13 cellular contexts compared by ENCODE assay signal in the genomic region with DNA sequence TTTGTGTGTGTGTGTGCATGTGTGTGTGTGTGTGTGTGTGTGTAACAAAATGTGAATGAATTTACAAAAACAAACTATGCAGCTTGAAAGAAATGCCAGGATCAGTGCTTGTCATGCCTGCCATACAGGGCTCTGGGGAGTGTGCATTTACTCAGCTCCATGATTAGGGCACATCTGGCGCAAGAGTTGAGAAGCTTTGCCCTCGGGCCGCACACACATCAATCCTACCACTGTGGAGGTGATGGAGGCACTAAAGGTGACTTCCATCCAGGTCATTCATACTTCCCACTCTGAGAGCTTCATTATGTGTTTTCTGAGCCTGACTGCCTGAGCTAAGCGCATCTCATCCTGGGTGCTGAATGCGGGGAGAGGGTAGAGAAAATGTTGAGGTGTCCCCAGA. TPM values are rescaled to one million over a fixed set of nuclear protein-coding genes. Genes with fewer than 3 reads are reported as not detected.
DNase-seq lines count a peak whose midpoint lies in the region; ATAC-seq, FAIRE-seq and TF ChIP-seq lines count a peak whose summit lies in the region.
"Had no signal": no experiment of that assay in that cellular context is flagged by ENCODE, and none has a peak within 500 bp of the region (broad histone marks: within the 10 kb centered on the region; RNA-seq: fewer than 3 reads in every experiment).

No MANE protein-coding gene starts in this region.

- H4K20me1 ChIP-seq in HepG2 (ENCODE audit: insufficient read depth, low read length) = no peaks in the 10 kb centered on the region

- H3K27me3 Mint-ChIP-seq in activated T-cell treated with anti-CD3 and anti-CD28 coated beads, Interleukin-2, amount 50 U/mL, for 72 hours (ENCODE audit: low read depth) = no peaks in the 10 kb centered on the region
- H3K27me3 Mint-ChIP-seq in stimulated activated naive CD8-positive, alpha-beta T cell treated with anti-CD3 and anti-CD28 coated beads, Interleukin-15, amount 100 ng/mL, for 72 hours = no peaks in the 10 kb centered on the region

- peak overlapping the region; percentile 84 for H3K27ac ChIP-seq in RWPE2 (ENCODE audit: poor library complexity, severe bottlenecking)
- no peak overlapping the region for H3K27ac ChIP-seq in HepG2 (ENCODE audit: extremely low read length, insufficient read depth, low read length)
- H3K27ac ChIP-seq: esophagus muscularis mucosa, SK-N-MC had no signal

- no peaks in the 10 kb centered on the region for H3K79me2 ChIP-seq in HepG2 (ENCODE audit: insufficient read depth, low read length)

- peaks cover 59% of the 10 kb centered on the region for H3K4me1 Mint-ChIP-seq in activated T-cell treated with anti-CD3 and anti-CD28 coated beads, Interleukin-2, amount 50 U/mL, for 72 hours (ENCODE audit: low read depth)
- H3K4me1 Mint-ChIP-seq in stimulated activated naive CD8-positive, alpha-beta T cell treated with anti-CD3 and anti-CD28 coated beads, Interleukin-15, amount 100 ng/mL, for 72 hours = peaks cover 65% of the 10 kb centered on the region

- no TSS peak for BruUV-seq in HepG2 (replicated peaks; lab: Mats Ljungman, UMichigan)

- H3K9me3 Mint-ChIP-seq in activated T-cell treated with anti-CD3 and anti-CD28 coated beads, Interleukin-2, amount 50 U/mL, for 72 hours = peaks cover 9 to 10% of the 10 kb centered on the region in 2 donors
- peaks cover 12 to 16% of the 10 kb centered on the region in 2 donors for H3K9me3 Mint-ChIP-seq in stimulated activated naive CD8-positive, alpha-beta T cell treated with anti-CD3 and anti-CD28 coated beads, Interleukin-15, amount 100 ng/mL, for 72 hours

- no peak for TF ChIP-seq POLR2A in HepG2 (IDR thresholded peaks at IDR 0.05; ENCODE audit: insufficient read depth in 1 of 2, low read depth in 2 of 2, low read length in 2 of 2)

- WGBS in HepG2 (ENCODE audit: low lambda C conversion rate) = 67% methylated on average over 2 of the region's 5 CpGs

- no peaks in the 10 kb centered on the region for H3K36me3 ChIP-seq in RWPE2 (ENCODE audit: low read depth)
- H3K36me3 ChIP-seq in HepG2 (replicated peaks in 1 of 2; ENCODE audit: control insufficient read depth in 1 of 2, insufficient read depth in 2 of 2, low read length in 2 of 2) = no peaks in the 10 kb centered on the region
- H3K36me3 ChIP-seq: esophagus muscularis mucosa, pancreas had no signal

- H3K4me3 Mint-ChIP-seq in activated T-cell treated with anti-CD3 and anti-CD28 coated beads, Interleukin-2, amount 50 U/mL, for 72 hours = peak overlapping the region; percentile 25 to 58
- H3K4me3 Mint-ChIP-seq in stimulated activated naive CD8-positive, alpha-beta T cell treated with anti-CD3 and anti-CD28 coated beads, Interleukin-15, amount 100 ng/mL, for 72 hours = peak overlapping the region; percentile 48 to 65

- in situ Hi-C loops in HepG2 (cut with HindIII; ENCODE audit: extremely low pct_ligation_motif_present, low pct_unique_long_range_greater_than_20kb) = no loop called here

- H3K27me3 ChIP-seq in RWPE2 (ENCODE audit: insufficient read depth, poor library complexity, severe bottlenecking) = no peaks in the 10 kb centered on the region
- no peaks in the 10 kb centered on the region for H3K27me3 ChIP-seq in HepG2 (ENCODE audit: control insufficient read depth in 1 of 2, insufficient read depth in 2 of 2, low read length in 2 of 2)
- H3K27me3 ChIP-seq: esophagus muscularis mucosa, pancreas had no signal

- H3K4me2 ChIP-seq in HepG2 (ENCODE audit: low read depth, low read length) = no peak overlapping the region

- peaks cover 14 to 19% of the 10 kb centered on the region in 2 donors for H3K36me3 Mint-ChIP-seq in activated T-cell treated with anti-CD3 and anti-CD28 coated beads, Interleukin-2, amount 50 U/mL, for 72 hours (ENCODE audit: insufficient read depth in 2 of 2)

- no peak for DNase-seq in activated T-cell treated with anti-CD3 and anti-CD28 coated beads, Interleukin-2, amount 50 U/mL, for 72 hours
- no peak for DNase-seq in activated T-cell treated with anti-CD3 and anti-CD28 coated beads, Interleukin-2, amount 50 U/mL, for 48 hours
- DNase-seq in RWPE2 (ENCODE audit: low spot score) (no peak), epithelial cell of esophagus (ENCODE audit: low read depth) (peak; percentile 49), HepG2 (ENCODE audit: low spot score) (no peak), SKM-1 treated with dmso at 0.1 percent for 144 hours (lab: John Stamatoyannopoulos, UW; ENCODE audit: unreplicated experiment) (no peak), NCI-H2081 (lab: John Stamatoyannopoulos, UW) (no peak)
- DNase-seq in stimulated activated naive CD8-positive, alpha-beta T cell treated with anti-CD3 and anti-CD28 coated beads, Interleukin-15, amount 100 ng/mL, for 72 hours = no peak
- DNase-seq: DMS153 had no signal

- peaks cover 22% of the 10 kb centered on the region for H3K4me1 ChIP-seq in RWPE2 (ENCODE audit: insufficient read depth, poor library complexity, severe bottlenecking)
- H3K4me1 ChIP-seq in HepG2 (ENCODE audit: insufficient read depth, low read length) = no peaks in the 10 kb centered on the region; the same call in 1 of the 2 replicates
- H3K4me1 ChIP-seq: pancreas had no signal

- H3K9ac ChIP-seq in HepG2 (ENCODE audit: insufficient read depth, low read depth, low read length) = no peak overlapping the region

- no peak for ATAC-seq in activated T-cell treated with anti-CD3 and anti-CD28 coated beads, Interleukin-2, amount 50 U/mL, for 72 hours (replicated peaks in 1 of 2)
- ATAC-seq in RWPE2 (ENCODE audit: low read depth) = no peak
- no peak for ATAC-seq in stimulated activated naive CD8-positive, alpha-beta T cell treated with anti-CD3 and anti-CD28 coated beads, Interleukin-15, amount 100 ng/mL, for 72 hours
- ATAC-seq in HepG2 = no peak

- no peak for TF ChIP-seq RAD21 in HepG2 (CRISPR knock-in tag; IDR thresholded peaks at IDR 0.05)

- no peaks in the 10 kb centered on the region for H3K9me3 ChIP-seq in RWPE2 (ENCODE audit: severe bottlenecking)
- peaks cover 7% of the 10 kb centered on the region for H3K9me3 ChIP-seq in HepG2 (ENCODE audit: low read length)
- H3K9me3 ChIP-seq: esophagus muscularis mucosa, pancreas had no signal

- intact Hi-C loops in HepG2 (cut with micrococcal nuclease; ENCODE audit: unreplicated experiment) = no loop called here

- H3K4me3 ChIP-seq in RWPE2 (ENCODE audit: severe bottlenecking) (no peak overlapping the region), epithelial cell of esophagus (ENCODE audit: low read length) (no peak overlapping the region), HepG2 (replicated peaks in 1 of 3; ENCODE audit: insufficient read depth in 1 of 3, low read depth in 2 of 3, low read length in 3 of 3) (no peak overlapping the region)
- H3K4me3 ChIP-seq: esophagus muscularis mucosa, lung, pancreas, SK-N-MC had no signal

- no peak for FAIRE-seq in HepG2 (lab: Jason Lieb, UNC)
- FAIRE-seq: pancreas had no signal

- CTCF ChIA-PET in HepG2 (lab: Yijun Ruan, JAX; ENCODE audit: low intra/inter-chr PET ratio, low total read pairs) = interaction anchor here (2.6 kb wide), 1 partner anchor 24 kb away, joined by 6 read pairs; no protein-coding TSS in a partner anchor

- H2AFZ ChIP-seq in HepG2 (ENCODE audit: low read length) = no peak overlapping the region

- TF ChIP-seq EP300 in HepG2 (IDR thresholded peaks at IDR 0.05; ENCODE audit: low read depth in 2 of 2, low read length in 2 of 2) (no peak), HepG2 (CRISPR knock-in tag; IDR thresholded peaks at IDR 0.05; ENCODE audit: borderline replicate concordance) (no peak)

- TF ChIP-seq CTCF in RWPE2 (IDR thresholded peaks at IDR 0.05; ENCODE audit: poor library complexity, severe bottlenecking) (no peak), epithelial cell of esophagus (IDR thresholded peaks at IDR 0.05; ENCODE audit: insufficient read depth, low read depth, low read length, missing control alignments) (no peak), HepG2 (CRISPR knock-in tag; IDR thresholded peaks at IDR 0.05) (no peak)

- POLR2A ChIA-PET in HepG2 (lab: Yijun Ruan, JAX) = no interaction called here

- peak overlapping the region; percentile 19 for H3K27ac Mint-ChIP-seq in activated T-cell treated with anti-CD3 and anti-CD28 coated beads, Interleukin-2, amount 50 U/mL, for 72 hours
- peak overlapping the region; percentile 72 to 78 for H3K27ac Mint-ChIP-seq in stimulated activated naive CD8-positive, alpha-beta T cell treated with anti-CD3 and anti-CD28 coated beads, Interleukin-15, amount 100 ng/mL, for 72 hours

RNA-seq across cellular contexts. Expression of a gene that starts 7.3 kb away (rescaled TPM):
- total RNA-seq in activated T-cell treated with anti-CD3 and anti-CD28 coated beads, Interleukin-2, amount 50 U/mL, for 72 hours = 10 to 100 TPM in 1 of 2 donors, 1 to 10 TPM in 1; 9.0 to 10.6 TPM
- 23.5 and 29.1 TPM in 2 replicates for total RNA-seq in HepG2 (2016; rRNA removed; fragmentation: Illumina TruSeq; extraction: Trizol)
- total RNA-seq in HepG2 (2016; cell fraction: cytosol; rRNA removed; fragmentation: Illumina TruSeq; extraction: Trizol; ENCODE audit: low read depth) = 9.1 and 11.9 TPM in 2 replicates
- 21.6 and 24.6 TPM in 2 replicates for total RNA-seq in HepG2 (2016; cell fraction: insoluble cytoplasmic fraction; rRNA removed; fragmentation: Illumina TruSeq; extraction: Trizol)
- total RNA-seq in HepG2 (2016; cell fraction: membrane; rRNA removed; fragmentation: Illumina TruSeq; extraction: Trizol) = 18.7 and 18.8 TPM in 2 replicates
- 27.0 and 27.2 TPM in 2 replicates for total RNA-seq in HepG2 (2016; cell fraction: nucleus; rRNA removed; fragmentation: Illumina TruSeq; extraction: Trizol)
- 4.7 and 4.8 TPM in 2 replicates for polyA plus RNA-seq in HepG2 (2011; rRNA removed)
- 4.7 and 6.8 TPM in 2 replicates for polyA plus RNA-seq in HepG2 (2011; cell fraction: cytosol; rRNA removed)
- 2.9 and 3.5 TPM in 2 replicates for polyA plus RNA-seq in HepG2 (2011; cell fraction: nucleus; rRNA removed)
- polyA plus RNA-seq in HepG2 (2012) = 7.1 and 11.5 TPM in 2 replicates
- polyA plus RNA-seq in HepG2 (2016; cell fraction: cytosol; fragmentation: Illumina TruSeq; extraction: Trizol; ENCODE audit: low read depth) = 9.5 and 11.8 TPM in 2 replicates
- 17.7 and 19.9 TPM in 2 replicates for polyA plus RNA-seq in HepG2 (2016; cell fraction: insoluble cytoplasmic fraction; fragmentation: Illumina TruSeq; extraction: Trizol; ENCODE audit: low read depth)
- polyA plus RNA-seq in HepG2 (2016; cell fraction: membrane; fragmentation: Illumina TruSeq; extraction: Trizol; ENCODE audit: low read depth) = 14.0 and 14.3 TPM in 2 replicates
- polyA plus RNA-seq in HepG2 (2016; cell fraction: nucleus; fragmentation: Illumina TruSeq; extraction: Trizol; ENCODE audit: insufficient read depth, low read depth) = 8.6 and 9.9 TPM in 2 replicates
- 3.4 and 6.0 TPM in 2 replicates for polyA minus RNA-seq in HepG2 (2011; rRNA and poly(A)+ RNA removed; ENCODE audit: low replicate concordance)
- polyA minus RNA-seq in HepG2 (2011; cell fraction: cytosol; rRNA and poly(A)+ RNA removed) = 0.49 and 2.7 TPM in 2 replicates
- 62.8 and 86.4 TPM in 2 replicates for polyA minus RNA-seq in HepG2 (2011; cell fraction: nucleus; rRNA and poly(A)+ RNA removed)
